ENCODE assay signal across 10 cellular contexts in the genomic region with DNA sequence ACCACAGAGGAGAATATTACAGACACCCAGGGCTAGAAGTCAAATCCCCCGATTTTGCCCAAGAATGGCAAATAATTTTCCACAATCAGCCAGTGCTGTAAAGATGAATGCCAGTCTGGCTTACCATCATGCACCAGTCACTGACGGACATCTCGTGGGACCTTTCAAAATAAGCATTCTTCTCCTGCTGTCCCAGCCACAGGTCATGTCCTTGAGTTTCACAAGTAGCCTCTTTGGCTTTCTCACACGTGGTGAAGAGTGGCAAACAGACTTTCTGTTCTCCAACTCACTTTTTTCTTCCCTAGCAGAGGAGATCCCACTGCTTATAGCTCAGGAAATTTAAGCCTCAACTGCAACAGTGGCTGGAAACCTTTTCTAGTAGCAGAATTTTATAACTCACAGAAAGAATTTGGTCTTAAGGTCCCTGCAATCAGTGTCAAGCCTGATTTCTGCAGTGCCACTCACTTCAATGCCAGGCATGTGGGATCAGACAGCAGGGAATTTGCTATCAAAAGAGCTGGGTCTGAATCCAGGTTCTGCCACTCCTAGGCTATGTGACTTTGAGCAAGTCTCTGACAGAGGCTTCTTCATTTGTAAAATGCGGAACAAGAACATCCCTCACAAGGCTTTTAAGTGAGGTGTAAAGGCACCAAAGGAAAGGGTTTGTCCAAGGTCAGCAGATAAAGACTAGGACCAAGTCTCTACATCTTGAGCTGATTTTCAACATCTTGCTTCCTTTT. TPM values are rescaled to one million over a fixed set of nuclear protein-coding genes. Genes with fewer than 3 reads are reported as not detected.
DNase-seq lines count a peak whose midpoint lies in the region; ATAC-seq, FAIRE-seq and TF ChIP-seq lines count a peak whose summit lies in the region.
"Had no signal": no experiment of that assay in that cellular context is flagged by ENCODE, and none has a peak within 500 bp of the region (broad histone marks: within the 10 kb centered on the region; RNA-seq: fewer than 3 reads in every experiment).

No MANE protein-coding gene starts in this region.

- intact Hi-C loops in esophagus muscularis mucosa (cut with DNase I), result no loop called here

- 72% methylated on average over 5 of the region's 5 CpGs for WGBS in esophagus muscularis mucosa

- H3K4me3 ChIP-seq in esophagus muscularis mucosa, result peak overlapping the region in 1 of 4 donors; percentile 67
- H3K4me3 ChIP-seq: GM23338 had no signal

- H3K36me3 Mint-ChIP-seq in stimulated activated effector memory CD8-positive, alpha-beta T cell treated with anti-CD3 and anti-CD28 coated beads, Interleukin-12 subunit alpha, Interleukin-12 subunit beta, amount 100 ng/mL, for 72 hours, result peaks cover 67% of the 10 kb centered on the region

- DNase-seq in GM12891 (ENCODE audit: insufficient read length, low spot score) (no peak), SKM-1 (lab: John Stamatoyannopoulos, UW; ENCODE audit: unreplicated experiment) (peak; percentile 33), esophagus muscularis mucosa (ENCODE audit: extremely low spot score) (no peak)
- no peak for DNase-seq in stimulated activated effector memory CD8-positive, alpha-beta T cell treated with anti-CD3 and anti-CD28 coated beads, Interleukin-12 subunit alpha, Interleukin-12 subunit beta, amount 100 ng/mL, for 72 hours (ENCODE audit: low spot score in 2 of 2)
- DNase-seq: DMS79 treated with DMSO at 0.1 percent for 48 hours; stimulated activated CD4-positive, alpha-beta T cell treated with anti-CD3 and anti-CD28 coated beads, Interleukin-4, amount 100 ng/mL, for 1 hour had no signal

- peaks cover 14 to 61% (median 53%) of the 10 kb centered on the region in 4 donors for H3K36me3 ChIP-seq in esophagus muscularis mucosa

- no peak for TF ChIP-seq POLR2A in GM12891 (IDR thresholded peaks at IDR 0.05; ENCODE audit: low read depth, low read length)
- TF ChIP-seq POLR2A in esophagus muscularis mucosa (IDR thresholded peaks at IDR 0.05; ENCODE audit: low read depth), result no peak

- peaks cover 73% of the 10 kb centered on the region for H3K4me1 Mint-ChIP-seq in stimulated activated effector memory CD8-positive, alpha-beta T cell treated with anti-CD3 and anti-CD28 coated beads, Interleukin-12 subunit alpha, Interleukin-12 subunit beta, amount 100 ng/mL, for 72 hours

- no peaks in the 10 kb centered on the region for H3K27me3 ChIP-seq in esophagus muscularis mucosa

- FAIRE-seq in GM12891 (lab: Jason Lieb, UNC), result peak; percentile 84

- H3K9me3 Mint-ChIP-seq in stimulated activated effector memory CD8-positive, alpha-beta T cell treated with anti-CD3 and anti-CD28 coated beads, Interleukin-12 subunit alpha, Interleukin-12 subunit beta, amount 100 ng/mL, for 72 hours, result no peaks in the 10 kb centered on the region
- H3K9me3 Mint-ChIP-seq: GM23338 had no signal

- no peak for TF ChIP-seq EP300 in esophagus muscularis mucosa (IDR thresholded peaks at IDR 0.05)

- H3K4me1 ChIP-seq in esophagus muscularis mucosa, result peaks cover 56 to 71% (median 64%) of the 10 kb centered on the region in 4 donors

- peak overlapping the region; percentile 94 for H3K4me3 Mint-ChIP-seq in stimulated activated effector memory CD8-positive, alpha-beta T cell treated with anti-CD3 and anti-CD28 coated beads, Interleukin-12 subunit alpha, Interleukin-12 subunit beta, amount 100 ng/mL, for 72 hours
- H3K4me3 Mint-ChIP-seq: GM23338 had no signal

- peak overlapping the region; percentile 98 for H3K27ac Mint-ChIP-seq in stimulated activated effector memory CD8-positive, alpha-beta T cell treated with anti-CD3 and anti-CD28 coated beads, Interleukin-12 subunit alpha, Interleukin-12 subunit beta, amount 100 ng/mL, for 72 hours
- H3K27ac Mint-ChIP-seq: GM23338 had no signal

- TF ChIP-seq CTCF in esophagus muscularis mucosa (IDR thresholded peaks at IDR 0.05), result no peak

- no peak for ATAC-seq in stimulated activated effector memory CD8-positive, alpha-beta T cell treated with anti-CD3 and anti-CD28 coated beads, Interleukin-12 subunit alpha, Interleukin-12 subunit beta, amount 100 ng/mL, for 72 hours
- ATAC-seq in HG03469 (IDR thresholded peaks at IDR 0.05; ENCODE audit: unreplicated experiment) (no peak), HG02588 (IDR thresholded peaks at IDR 0.05; ENCODE audit: unreplicated experiment) (no peak), HG03521 (IDR thresholded peaks at IDR 0.05; ENCODE audit: unreplicated experiment) (no peak)
- ATAC-seq: GM23338 had no signal

- H3K27ac ChIP-seq in esophagus muscularis mucosa (replicated peaks in 1 of 4), result peak overlapping the region; percentile 93 to 99 (median 98)

- H3K9me3 ChIP-seq in esophagus muscularis mucosa, result no peaks in the 10 kb centered on the region

TF ChIP-seq in GM12891, 5 proteins besides CTCF, POLR2A, EP300 and RAD21:
- no peak for TF ChIP-seq PAX5 (IDR thresholded peaks at IDR 0.05; ENCODE audit: insufficient read depth, low read length, severe bottlenecking)
- no peak for TF ChIP-seq POLR2AphosphoS5 (IDR thresholded peaks at IDR 0.05; ENCODE audit: low read depth, low read length)
- no peak for TF ChIP-seq POU2F2 (IDR thresholded peaks at IDR 0.05; ENCODE audit: low read depth, low read length)

RNA-seq across cellular contexts. Expression of gene PIK3IP1, which starts 3.6 kb away (rescaled TPM):
- polyA plus RNA-seq in GM12891 (2012; ENCODE audit: low read depth, missing spikeins), result 5.3 TPM
- 10 to 100 TPM; 34.5 to 49.1 (median 39.8) TPM for total RNA-seq in esophagus muscularis mucosa

RNA-seq across cellular contexts. Expression of gene PATZ1, which starts 57.5 kb away (rescaled TPM):
- polyA plus RNA-seq in GM12891 (2012; ENCODE audit: low read depth, missing spikeins), result 14.3 TPM
- total RNA-seq in esophagus muscularis mucosa, result 10 to 100 TPM; 12.9 to 20.6 (median 17.0) TPM
